In the genomic region with DNA sequence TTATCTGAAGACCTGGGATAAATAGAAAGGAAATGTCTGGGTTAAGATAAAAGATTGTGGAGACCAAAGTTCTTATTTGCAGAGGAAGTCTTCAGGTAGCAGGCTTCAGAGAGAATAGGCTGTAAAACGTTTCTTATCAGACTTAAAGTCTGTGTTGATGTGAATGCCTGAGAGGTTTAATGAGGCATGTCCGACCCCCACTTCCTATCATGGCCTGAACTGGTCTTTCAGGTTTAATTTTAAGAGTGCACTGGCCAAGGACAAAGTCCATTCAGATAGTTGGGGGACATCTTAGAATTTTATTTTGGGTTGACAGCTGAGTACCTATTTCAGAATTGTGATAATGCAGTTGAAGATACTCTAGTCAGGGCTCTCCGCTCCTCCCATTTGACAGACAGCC, we compare ENCODE assay signal across 16 cellular contexts.
"Had no signal": no experiment of that assay in that cellular context is flagged by ENCODE, and none has a peak within 500 bp of the region (broad histone marks: within the 10 kb centered on the region; RNA-seq: fewer than 3 reads in every experiment).

No MANE protein-coding gene starts in this region.

- DNase-seq: activated B cell treated with CpG ODN at 0.5 μM for 24 hours; activated CD4-positive, alpha-beta T cell treated with anti-CD3 and anti-CD28 coated beads, Interleukin-2, amount 10 ng/mL, durations not matched to agents 24 days and 14 days; activated naive CD4-positive, alpha-beta T cell; effector CD8-positive, alpha-beta T cell; gastrocnemius medialis; hippocampal formation; occipital lobe; stimulated activated CD4-positive, alpha-beta T cell treated with anti-CD3 and anti-CD28 coated beads, Interleukin-2, amount 100 ng/mL, for 48 hours; stimulated activated naive CD4-positive, alpha-beta T cell treated with Interleukin-2 at 50 U/mL for 16 hours; T-helper 1 cell had no signal

- H3K27ac ChIP-seq: cardiac muscle cell, coronary artery, gastrocnemius medialis had no signal

- H3K4me3 ChIP-seq: cardiac muscle cell, coronary artery, gastrocnemius medialis, lung had no signal

- H3K9me3 ChIP-seq: gastrocnemius medialis had no signal

- H3K4me3 Mint-ChIP-seq: activated B cell treated with CpG ODN at 0.5 μM for 24 hours; activated CD4-positive, alpha-beta T cell treated with anti-CD3 and anti-CD28 coated beads, Interleukin-2, amount 10 ng/mL, durations not matched to agents 24 days and 14 days; activated T-helper 1 cell treated with anti-CD3 and anti-CD28 coated beads, Interleukin-12 subunit alpha, Interleukin-12 subunit beta, Interleukin-2, Interleukin-4 antibody, amounts not matched to agents 30 ng/mL and 10 ng/mL and 1 ng/mL, durations not matched to agents 14 hours and 24 hours and 36 hours; natural killer cell treated with Interleukin-12 subunit alpha and Interleukin-12 subunit beta and Interleukin-15 and Interleukin-18, amount 100 ng/mL, for 72 hours had no signal

- H3K36me3 ChIP-seq: cardiac muscle cell, gastrocnemius medialis had no signal

- H3K4me1 ChIP-seq: gastrocnemius medialis had no signal

- H3K4me1 Mint-ChIP-seq: activated B cell treated with CpG ODN at 0.5 μM for 24 hours; activated CD4-positive, alpha-beta T cell treated with anti-CD3 and anti-CD28 coated beads, Interleukin-2, amount 10 ng/mL, durations not matched to agents 24 days and 14 days had no signal

- H3K36me3 Mint-ChIP-seq: natural killer cell treated with Interleukin-12 subunit alpha and Interleukin-12 subunit beta and Interleukin-15 and Interleukin-18, amount 100 ng/mL, for 72 hours had no signal

- FAIRE-seq: astrocyte had no signal

- H3K9me3 Mint-ChIP-seq: activated B cell treated with CpG ODN at 0.5 μM for 24 hours; activated CD4-positive, alpha-beta T cell treated with anti-CD3 and anti-CD28 coated beads, Interleukin-2, amount 10 ng/mL, durations not matched to agents 24 days and 14 days; activated T-helper 1 cell treated with anti-CD3 and anti-CD28 coated beads, Interleukin-12 subunit alpha, Interleukin-12 subunit beta, Interleukin-2, Interleukin-4 antibody, amounts not matched to agents 30 ng/mL and 10 ng/mL and 1 ng/mL, durations not matched to agents 14 hours and 24 hours and 36 hours; natural killer cell treated with Interleukin-12 subunit alpha and Interleukin-12 subunit beta and Interleukin-15 and Interleukin-18, amount 100 ng/mL, for 72 hours had no signal

- H3K27ac Mint-ChIP-seq: activated B cell treated with CpG ODN at 0.5 μM for 24 hours; activated CD4-positive, alpha-beta T cell treated with anti-CD3 and anti-CD28 coated beads, Interleukin-2, amount 10 ng/mL, durations not matched to agents 24 days and 14 days; activated T-helper 1 cell treated with anti-CD3 and anti-CD28 coated beads, Interleukin-12 subunit alpha, Interleukin-12 subunit beta, Interleukin-2, Interleukin-4 antibody, amounts not matched to agents 30 ng/mL and 10 ng/mL and 1 ng/mL, durations not matched to agents 14 hours and 24 hours and 36 hours; natural killer cell treated with Interleukin-12 subunit alpha and Interleukin-12 subunit beta and Interleukin-15 and Interleukin-18, amount 100 ng/mL, for 72 hours had no signal

- H3K27me3 ChIP-seq: cardiac muscle cell had no signal
